1 cellular context compared by ENCODE assay signal in genomic region chr22:49749227-49749626, GRCh38.
TF ChIP-seq lines count a peak whose summit lies in the region.

No MANE protein-coding gene starts in this region.

TF ChIP-seq in SK-N-SH, 30 proteins besides CTCF, POLR2A, EP300 and RAD21 (continued from another document):
- TF ChIP-seq MAX (IDR thresholded peaks at IDR 0.05; ENCODE audit: low read depth) (no peak), TCF12 (IDR thresholded peaks at IDR 0.05) (no peak), SIN3A (IDR thresholded peaks at IDR 0.05; ENCODE audit: borderline replicate concordance, low read depth, low read length) (no peak), YY1 (IDR thresholded peaks at IDR 0.05; ENCODE audit: low read depth) (no peak), TAF1 (IDR thresholded peaks at IDR 0.05; ENCODE audit: borderline replicate concordance, low read depth, low read length) (no peak), TEAD4 (IDR thresholded peaks at IDR 0.05; ENCODE audit: borderline replicate concordance, insufficient read depth) (no peak), CHD2 (IDR thresholded peaks at IDR 0.05; ENCODE audit: low read length, partially characterized antibody) (no peak)
TF ChIP-seq in SK-N-SH: peak in this region for 0.
